In the genomic region with DNA sequence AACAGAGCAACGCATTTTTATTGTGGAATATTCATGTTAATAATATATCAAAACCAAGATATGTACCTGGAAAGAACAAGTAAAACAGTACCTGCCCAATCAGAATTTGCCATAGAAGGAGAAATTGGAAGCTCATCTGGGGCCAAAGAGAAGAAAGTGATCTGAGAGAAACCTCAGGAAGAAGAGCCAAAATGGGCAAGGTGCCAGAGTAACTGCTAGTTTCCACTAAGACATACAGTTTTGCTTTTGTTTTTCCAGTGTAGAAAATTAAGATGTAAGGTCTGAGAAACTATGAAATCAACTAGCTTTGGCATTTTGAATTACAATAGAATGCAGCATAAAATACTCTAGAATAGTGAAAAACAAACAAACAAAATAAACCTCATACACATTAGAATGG, we compare ENCODE assay signal across 15 cellular contexts.
"Had no signal": no experiment of that assay in that cellular context is flagged by ENCODE, and none has a peak within 500 bp of the region (broad histone marks: within the 10 kb centered on the region; RNA-seq: fewer than 3 reads in every experiment).

No MANE protein-coding gene starts in this region.

- H3K4me1 ChIP-seq: esophagus squamous epithelium, pancreas had no signal

- ATAC-seq: activated CD4-positive, CD25-positive, alpha-beta regulatory T cell treated with anti-CD3 and anti-CD28 coated beads, Interleukin-2, amount 50 U/mL, for 24 hours; pancreas; stimulated activated naive CD8-positive, alpha-beta T cell treated with anti-CD3 and anti-CD28 coated beads, Interleukin-15, amount 100 ng/mL, for 72 hours had no signal

- H3K4me3 ChIP-seq: dorsolateral prefrontal cortex, esophagus squamous epithelium, pancreas, thoracic aorta had no signal

- DNase-seq: activated effector memory CD4-positive, alpha-beta T cell treated with Interleukin-2 at 50 U/mL for 16 hours; activated T-cell treated with anti-CD3 and anti-CD28 coated beads, Interleukin-2, amount 50 U/mL, for 1 hour; amygdala; dorsolateral prefrontal cortex; esophagus squamous epithelium; kidney glomerular epithelial cell; pancreas; stimulated activated CD4-positive, alpha-beta T cell treated with anti-CD3 and anti-CD28 coated beads, Interleukin-4, amount 100 ng/mL, for 1 hour; stimulated activated CD8-positive, alpha-beta memory T cell treated with anti-CD3 and anti-CD28 coated beads, Interleukin-4, amount 100 ng/mL, for 48 hours; stimulated activated naive CD8-positive, alpha-beta T cell treated with anti-CD3 and anti-CD28 coated beads, Interleukin-15, amount 100 ng/mL, for 72 hours had no signal

- H3K4me3 Mint-ChIP-seq: activated naive CD4-positive, alpha-beta T cell treated with anti-CD3 and anti-CD28 coated beads, Interleukin-2, amount 50 U/mL, for 24 hours; brain; mesothelial cell of epicardium; stimulated activated naive CD8-positive, alpha-beta T cell treated with anti-CD3 and anti-CD28 coated beads, Interleukin-15, amount 100 ng/mL, for 72 hours had no signal

- H3K36me3 Mint-ChIP-seq: activated naive CD4-positive, alpha-beta T cell treated with anti-CD3 and anti-CD28 coated beads, Interleukin-2, amount 50 U/mL, for 24 hours; brain; mesothelial cell of epicardium had no signal

- H3K9me3 Mint-ChIP-seq: brain; mesothelial cell of epicardium; stimulated activated naive CD8-positive, alpha-beta T cell treated with anti-CD3 and anti-CD28 coated beads, Interleukin-15, amount 100 ng/mL, for 72 hours had no signal

- H3K27me3 ChIP-seq: dorsolateral prefrontal cortex, esophagus squamous epithelium, pancreas had no signal

- H3K9me3 ChIP-seq: esophagus squamous epithelium, pancreas, thoracic aorta had no signal

- H3K27me3 Mint-ChIP-seq: activated naive CD4-positive, alpha-beta T cell treated with anti-CD3 and anti-CD28 coated beads, Interleukin-2, amount 50 U/mL, for 24 hours; brain; stimulated activated naive CD8-positive, alpha-beta T cell treated with anti-CD3 and anti-CD28 coated beads, Interleukin-15, amount 100 ng/mL, for 72 hours had no signal

- H3K4me1 Mint-ChIP-seq: activated naive CD4-positive, alpha-beta T cell treated with anti-CD3 and anti-CD28 coated beads, Interleukin-2, amount 50 U/mL, for 24 hours; brain; stimulated activated naive CD8-positive, alpha-beta T cell treated with anti-CD3 and anti-CD28 coated beads, Interleukin-15, amount 100 ng/mL, for 72 hours had no signal

- H3K36me3 ChIP-seq: esophagus squamous epithelium, pancreas, thoracic aorta had no signal

- H3K27ac Mint-ChIP-seq: activated naive CD4-positive, alpha-beta T cell treated with anti-CD3 and anti-CD28 coated beads, Interleukin-2, amount 50 U/mL, for 24 hours; brain; mesothelial cell of epicardium; stimulated activated naive CD8-positive, alpha-beta T cell treated with anti-CD3 and anti-CD28 coated beads, Interleukin-15, amount 100 ng/mL, for 72 hours had no signal

- H3K27ac ChIP-seq: dorsolateral prefrontal cortex, esophagus squamous epithelium, pancreas, thoracic aorta had no signal
